ENCODE assay signal across 8 cellular contexts in genomic region chr7:121530251-121531174, GRCh38.
DNase-seq lines count a peak whose midpoint lies in the region; ATAC-seq and TF ChIP-seq lines count a peak whose summit lies in the region.

No MANE protein-coding gene starts in this region.

- H3K79me1 ChIP-seq in trophoblast cell (ENCODE audit: low read length): peaks cover 4% of the 10 kb centered on the region

- no peak overlapping the region for H2BK12ac ChIP-seq in trophoblast cell (ENCODE audit: low read length)

- H3K36me3 Mint-ChIP-seq in T-helper 17 cell (ENCODE audit: low read depth): no peaks in the 10 kb centered on the region

- no peak overlapping the region for H3K27ac Mint-ChIP-seq in T-helper 17 cell

- POLR2A ChIA-PET in A673 (lab: Charles Lee; ENCODE audit: low non-redundant PET): no interaction called here

- CTCF ChIA-PET in A673 (lab: Charles Lee): no interaction called here

- H4K12ac ChIP-seq in trophoblast cell (ENCODE audit: low read depth, low read length): no peak overlapping the region

- no peaks in the 10 kb centered on the region for H3K36me3 ChIP-seq in A673 (ENCODE audit: insufficient read depth, low read length, poor library complexity, severe bottlenecking)
- H3K36me3 ChIP-seq in trophoblast cell (ENCODE audit: control insufficient read depth in 1 of 2, insufficient read depth in 2 of 2, low read length in 2 of 2): no peaks in the 10 kb centered on the region

- DNase-seq in A673 (ENCODE audit: low spot score) (peak; percentile 96), T-helper 17 cell (no peak), trophoblast cell (peak; percentile 71 to 77), head of caudate nucleus (no peak), medulla oblongata (ENCODE audit: extremely low spot score) (no peak)
- DNase-seq in effector CD4-positive, alpha-beta T cell: peak; percentile 3

- no peak overlapping the region for H3K4me3 Mint-ChIP-seq in T-helper 17 cell

- H4K8ac ChIP-seq in trophoblast cell (ENCODE audit: low read depth, low read length): no peak overlapping the region

- peaks cover 28% of the 10 kb centered on the region for H3K4me1 ChIP-seq in A673 (ENCODE audit: insufficient read depth, low read length, poor library complexity, severe bottlenecking)
- no peaks in the 10 kb centered on the region for H3K4me1 ChIP-seq in trophoblast cell (ENCODE audit: control insufficient read depth in 1 of 2, insufficient read depth in 2 of 2, low read length in 2 of 2)

- H3K23ac ChIP-seq in trophoblast cell (ENCODE audit: low read length): no peak overlapping the region

- H3K4ac ChIP-seq in trophoblast cell (ENCODE audit: low read depth, low read length): no peak overlapping the region

- no peaks in the 10 kb centered on the region for H3K79me2 ChIP-seq in trophoblast cell (ENCODE audit: control insufficient read depth, insufficient read depth, low read length, poor library complexity)

- H3K27me3 Mint-ChIP-seq in T-helper 17 cell: peaks cover 18% of the 10 kb centered on the region

- H3K27me3 ChIP-seq in A673 (replicated peaks; ENCODE audit: insufficient read depth, low read depth, low read length, poor library complexity) (no peaks in the 10 kb centered on the region), trophoblast cell (ENCODE audit: insufficient read depth, low read length) (no peaks in the 10 kb centered on the region)

- ATAC-seq in GM19023 (IDR thresholded peaks at IDR 0.05; ENCODE audit: unreplicated experiment) (peak; percentile 99), HG03097 (IDR thresholded peaks at IDR 0.05; ENCODE audit: low FRiP score, unreplicated experiment) (peak; percentile 100), T-helper 17 cell (peak; percentile 75)

- no peak overlapping the region for H2BK120ac ChIP-seq in trophoblast cell (ENCODE audit: insufficient read depth, low read length, poor library complexity)

- no TSS peak for BruUV-seq in A673 (replicated peaks; lab: Mats Ljungman, UMichigan)

- no peak overlapping the region for H3K4me2 ChIP-seq in trophoblast cell (ENCODE audit: low read length)

- H3K4me1 Mint-ChIP-seq in T-helper 17 cell: peaks cover 5% of the 10 kb centered on the region

- no peak overlapping the region for H3K18ac ChIP-seq in trophoblast cell (ENCODE audit: low read length)

- no peak overlapping the region for H3K9ac ChIP-seq in trophoblast cell (ENCODE audit: low read length)

- no peak overlapping the region for H2AK5ac ChIP-seq in trophoblast cell (ENCODE audit: low read length)

- H3K27ac ChIP-seq in A673 (ENCODE audit: low read depth, low read length, poor library complexity, severe bottlenecking) (peak overlapping the region; percentile 61), trophoblast cell (ENCODE audit: low read depth, low read length) (peak overlapping the region; percentile 91)

- H3K14ac ChIP-seq in trophoblast cell (ENCODE audit: low read length): no peak overlapping the region

- peak overlapping the region; percentile 40 for H2BK5ac ChIP-seq in trophoblast cell (ENCODE audit: low read depth, low read length, poor library complexity)

- H3K4me3 ChIP-seq in A673 (ENCODE audit: low read depth, low read length, poor library complexity, severe bottlenecking): no peak overlapping the region
- H3K4me3 ChIP-seq in trophoblast cell (ENCODE audit: low read depth, low read length): no peak overlapping the region

- no peak overlapping the region for H2AFZ ChIP-seq in trophoblast cell (ENCODE audit: insufficient read depth, low read length, poor library complexity)

- intact Hi-C loops in A673 (cut with micrococcal nuclease; ENCODE audit: unreplicated experiment) (loop anchor here (5.0 kb wide), 1 partner anchor 578 kb away; the partner anchor contains the start of gene ING3), head of caudate nucleus (cut with DNase I) (no loop called here)

- H4K91ac ChIP-seq in trophoblast cell (ENCODE audit: low read depth, low read length): no peak overlapping the region

- H3K9me3 ChIP-seq in A673 (ENCODE audit: low read depth, low read length, poor library complexity, severe bottlenecking): peaks cover 5% of the 10 kb centered on the region
- no peaks in the 10 kb centered on the region for H3K9me3 ChIP-seq in T-helper 17 cell (ENCODE audit: control insufficient read depth, low read length, poor library complexity, severe bottlenecking)
- H3K9me3 ChIP-seq in trophoblast cell (ENCODE audit: insufficient read depth, low read depth, low read length): no peaks in the 10 kb centered on the region

- WGBS in trophoblast cell (ENCODE audit: extremely low coverage, insufficient coverage, insufficient read length): no CpG with 5 or more reads among the region's 4 CpGs

- no peak for TF ChIP-seq CTCF in A673 (conservative IDR thresholded peaks at IDR 0.05; ENCODE audit: low read depth, low read length)

Comparison
In these comparisons a context has a peak if more than half of its experiments do, and no peak if none do; other contexts are left out.
1. DNase-seq: peak in A673 (single experiment), effector CD4-positive, alpha-beta T cell (single experiment) and trophoblast cell (2 of 2); none in T-helper 17 cell (0 of 3), head of caudate nucleus (0 of 42) and medulla oblongata (single experiment).
2. Peak in every context shown above with its lines, with median percentiles within 50 percentile points of each other: ATAC-seq.